ENCODE assay signal across 1 cellular context in the genomic region with DNA sequence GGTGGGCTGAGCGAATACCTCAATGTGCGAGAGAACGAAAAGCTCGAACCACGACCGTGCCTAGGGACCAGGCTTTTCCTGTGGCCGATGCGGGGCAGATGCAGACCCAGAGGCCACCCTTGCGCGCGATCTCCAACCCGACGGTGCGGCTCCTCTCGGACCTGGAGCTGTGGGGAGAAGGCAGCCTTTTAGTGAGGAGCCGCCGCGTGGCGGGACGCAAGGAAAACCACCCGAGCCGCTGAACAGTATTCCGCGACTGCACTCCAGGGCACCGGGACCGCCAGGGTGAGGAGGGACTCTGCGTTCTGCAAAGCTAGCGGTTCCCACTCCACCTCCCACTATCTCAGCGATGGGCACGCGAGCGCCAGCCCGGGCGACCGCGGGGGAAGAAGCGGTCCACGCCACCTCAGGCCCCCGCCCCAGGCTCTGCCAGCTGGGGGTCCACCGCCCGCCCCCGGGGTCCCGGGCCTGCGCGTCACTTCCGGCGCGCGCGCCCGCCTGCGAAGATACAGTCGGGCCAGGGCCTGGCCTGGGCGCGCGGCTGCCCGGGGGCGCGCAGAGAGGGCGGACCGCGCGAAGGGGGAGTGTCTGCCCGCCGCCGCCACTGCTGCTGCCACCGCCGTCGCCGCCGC.
A peak's percentile ranks its signal among the peaks of the same experiment; 100 is the strongest.
TF ChIP-seq lines count a peak whose summit lies in the region.

No MANE protein-coding gene starts in this region.

TF ChIP-seq in GM12878, 131 proteins besides CTCF, POLR2A, EP300 and RAD21 (continued from another document):
- TF ChIP-seq, protein P1, sequence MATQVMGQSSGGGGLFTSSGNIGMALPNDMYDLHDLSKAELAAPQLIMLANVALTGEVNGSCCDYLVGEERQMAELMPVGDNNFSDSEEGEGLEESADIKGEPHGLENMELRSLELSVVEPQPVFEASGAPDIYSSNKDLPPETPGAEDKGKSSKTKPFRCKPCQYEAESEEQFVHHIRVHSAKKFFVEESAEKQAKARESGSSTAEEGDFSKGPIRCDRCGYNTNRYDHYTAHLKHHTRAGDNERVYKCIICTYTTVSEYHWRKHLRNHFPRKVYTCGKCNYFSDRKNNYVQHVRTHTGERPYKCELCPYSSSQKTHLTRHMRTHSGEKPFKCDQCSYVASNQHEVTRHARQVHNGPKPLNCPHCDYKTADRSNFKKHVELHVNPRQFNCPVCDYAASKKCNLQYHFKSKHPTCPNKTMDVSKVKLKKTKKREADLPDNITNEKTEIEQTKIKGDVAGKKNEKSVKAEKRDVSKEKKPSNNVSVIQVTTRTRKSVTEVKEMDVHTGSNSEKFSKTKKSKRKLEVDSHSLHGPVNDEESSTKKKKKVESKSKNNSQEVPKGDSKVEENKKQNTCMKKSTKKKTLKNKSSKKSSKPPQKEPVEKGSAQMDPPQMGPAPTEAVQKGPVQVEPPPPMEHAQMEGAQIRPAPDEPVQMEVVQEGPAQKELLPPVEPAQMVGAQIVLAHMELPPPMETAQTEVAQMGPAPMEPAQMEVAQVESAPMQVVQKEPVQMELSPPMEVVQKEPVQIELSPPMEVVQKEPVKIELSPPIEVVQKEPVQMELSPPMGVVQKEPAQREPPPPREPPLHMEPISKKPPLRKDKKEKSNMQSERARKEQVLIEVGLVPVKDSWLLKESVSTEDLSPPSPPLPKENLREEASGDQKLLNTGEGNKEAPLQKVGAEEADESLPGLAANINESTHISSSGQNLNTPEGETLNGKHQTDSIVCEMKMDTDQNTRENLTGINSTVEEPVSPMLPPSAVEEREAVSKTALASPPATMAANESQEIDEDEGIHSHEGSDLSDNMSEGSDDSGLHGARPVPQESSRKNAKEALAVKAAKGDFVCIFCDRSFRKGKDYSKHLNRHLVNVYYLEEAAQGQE (IDR thresholded peaks at IDR 0.05; ENCODE audit: low read depth, low read length), result no peak
- no peak for TF ChIP-seq TCF7 (IDR thresholded peaks at IDR 0.05; ENCODE audit: borderline replicate concordance)
- TF ChIP-seq ASH2L (IDR thresholded peaks at IDR 0.05; ENCODE audit: borderline replicate concordance, low read depth), result peak; percentile 76; the same call in 1 of the 2 replicates
- TF ChIP-seq SIX5 (IDR thresholded peaks at IDR 0.05; ENCODE audit: low read depth, low read length, severe bottlenecking), result no peak
- TF ChIP-seq LARP7 (IDR thresholded peaks at IDR 0.05), result no peak
